ENCODE assay signal across 8 cellular contexts in the genomic region with DNA sequence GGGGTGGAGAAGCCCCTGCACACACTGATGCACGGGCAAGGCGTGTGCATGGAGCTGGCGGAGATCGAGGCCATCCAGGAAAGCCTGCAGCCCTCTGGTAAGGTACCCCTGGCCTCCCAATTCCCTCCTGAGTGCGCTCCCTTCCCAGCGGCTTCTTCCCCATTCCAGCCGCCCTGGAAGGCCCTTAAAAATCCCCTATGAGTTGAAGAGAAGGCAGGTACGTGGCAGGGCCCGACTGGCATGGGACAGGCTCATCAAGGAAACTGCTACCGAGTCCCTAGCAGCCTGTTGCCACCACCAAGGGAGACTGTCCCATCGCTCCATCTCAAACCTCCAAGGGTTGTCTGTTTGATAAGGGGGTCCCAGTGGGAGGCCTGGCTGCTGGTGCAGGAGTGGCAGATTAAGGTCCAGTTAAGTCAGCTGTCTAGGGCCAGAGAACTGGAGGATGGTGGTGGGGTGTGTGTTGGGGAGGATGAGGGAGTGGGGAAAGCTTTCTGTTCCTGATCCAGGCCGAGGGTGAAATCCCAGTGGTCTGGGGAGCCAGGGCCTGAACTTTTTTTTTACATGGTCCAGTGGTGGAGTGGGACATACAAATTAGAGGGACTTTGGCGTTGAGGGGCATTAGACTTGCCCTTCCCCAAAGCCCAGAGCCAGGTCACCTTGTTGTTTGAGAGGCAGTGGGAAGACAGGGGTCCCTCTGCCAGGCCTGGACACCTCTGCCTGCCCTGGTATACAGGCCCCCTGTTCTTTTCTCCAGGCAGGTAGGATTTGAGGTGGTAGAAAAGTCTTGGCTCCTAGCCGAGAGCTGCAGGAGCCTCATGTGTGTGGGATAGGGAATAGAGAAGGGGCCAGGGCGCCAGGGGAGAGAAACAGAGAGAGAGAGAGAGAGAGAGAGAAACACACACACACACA. TPM values are rescaled to one million over a fixed set of nuclear protein-coding genes. Genes with fewer than 3 reads are reported as not detected.
A peak's percentile ranks its signal among the peaks of the same experiment; 100 is the strongest.
DNase-seq lines count a peak whose midpoint lies in the region; ATAC-seq and TF ChIP-seq lines count a peak whose summit lies in the region.

No MANE protein-coding gene starts in this region.

- peak overlapping the region; percentile 63 for H3K4me3 ChIP-seq in astrocyte of the cerebellum (ENCODE audit: low read depth, low read length)
- H3K4me3 ChIP-seq in liver (ENCODE audit: low read depth in 1 of 3, low read length in 3 of 3) = peak overlapping the region; percentile 73 to 91 (median 87)

- TF ChIP-seq RAD21 in liver (IDR thresholded peaks at IDR 0.05) = no peak

- peaks cover 21% of the 10 kb centered on the region for H3K27me3 Mint-ChIP-seq in type B pancreatic cell

- no peaks in the 10 kb centered on the region for H3K9me3 ChIP-seq in liver (ENCODE audit: control insufficient read depth in 4 of 4, low read length in 3 of 4)

- peaks cover 7 to 40% (median 31%) of the 10 kb centered on the region in 4 donors for H3K4me1 ChIP-seq in liver (ENCODE audit: control insufficient read depth in 4 of 4, insufficient read depth in 4 of 4, low read length in 3 of 4)

- 5% methylated on average over 15 of the region's 15 CpGs for WGBS in liver

- no peak overlapping the region for H3K27ac ChIP-seq in 22Rv1
- H3K27ac ChIP-seq in liver (ENCODE audit: low read depth in 1 of 2, low read length in 2 of 2) = peak overlapping the region; percentile 92 to 97

- in situ Hi-C loops in astrocyte of the cerebellum (cut with HindIII; ENCODE audit: low sequenced_read_pairs) = no loop called here

- no peaks in the 10 kb centered on the region for H3K27me3 ChIP-seq in liver (ENCODE audit: control insufficient read depth in 4 of 4, insufficient read depth in 4 of 4, low read length in 3 of 4)

- H3K36me3 Mint-ChIP-seq in type B pancreatic cell = peaks cover 4% of the 10 kb centered on the region

- DNase-seq in astrocyte of the cerebellum (ENCODE audit: low read depth) = no peak
- DNase-seq in type B pancreatic cell (ENCODE audit: extremely low spot score, unreplicated experiment) = no peak
- no peak for DNase-seq in omental fat pad (ENCODE audit: low spot score)

- H3K4me3 Mint-ChIP-seq in type B pancreatic cell = peak overlapping the region; percentile 90

- H3K4me1 Mint-ChIP-seq in type B pancreatic cell (ENCODE audit: unreplicated experiment) = peaks cover 35% of the 10 kb centered on the region

- peak overlapping the region; percentile 90 to 95 for H3K9ac ChIP-seq in liver (ENCODE audit: low read depth in 1 of 2, low read length in 2 of 2)

- peak; percentile 55 for TF ChIP-seq CTCF in 22Rv1 (IDR thresholded peaks at IDR 0.05)
- TF ChIP-seq CTCF in astrocyte of the cerebellum (IDR thresholded peaks at IDR 0.05; ENCODE audit: low read depth, low read length, missing control alignments) = no peak
- TF ChIP-seq CTCF in liver (IDR thresholded peaks at IDR 0.05; ENCODE audit: low read depth, low read length, missing input control) = no peak
- peak; percentile 33 for TF ChIP-seq CTCF in type B pancreatic cell (conservative IDR thresholded peaks at IDR 0.05)
- no peak for TF ChIP-seq CTCF in omental fat pad (IDR thresholded peaks at IDR 0.05)

- peak overlapping the region; percentile 76 for H3K27ac Mint-ChIP-seq in type B pancreatic cell

- H3K36me3 ChIP-seq in liver (ENCODE audit: control insufficient read depth in 4 of 4, insufficient read depth in 3 of 4, low read depth in 1 of 4, low read length in 3 of 4) = no peaks in the 10 kb centered on the region

- no peaks in the 10 kb centered on the region for H3K9me3 Mint-ChIP-seq in type B pancreatic cell

- ATAC-seq in HG02938 (IDR thresholded peaks at IDR 0.05; ENCODE audit: unreplicated experiment) (peak; percentile 4), GM19351 (IDR thresholded peaks at IDR 0.05; ENCODE audit: unreplicated experiment) (no peak), omental fat pad (ENCODE audit: low FRiP score) (no peak), GM18858 (IDR thresholded peaks at IDR 0.05; ENCODE audit: unreplicated experiment) (no peak)

TF ChIP-seq in liver, 16 proteins besides CTCF, POLR2A, EP300 and RAD21:
- no peak for TF ChIP-seq NR2F2 (IDR thresholded peaks at IDR 0.05)
- TF ChIP-seq SP1 (IDR thresholded peaks at IDR 0.05) = peak; percentile 24
- TF ChIP-seq, protein P1, sequence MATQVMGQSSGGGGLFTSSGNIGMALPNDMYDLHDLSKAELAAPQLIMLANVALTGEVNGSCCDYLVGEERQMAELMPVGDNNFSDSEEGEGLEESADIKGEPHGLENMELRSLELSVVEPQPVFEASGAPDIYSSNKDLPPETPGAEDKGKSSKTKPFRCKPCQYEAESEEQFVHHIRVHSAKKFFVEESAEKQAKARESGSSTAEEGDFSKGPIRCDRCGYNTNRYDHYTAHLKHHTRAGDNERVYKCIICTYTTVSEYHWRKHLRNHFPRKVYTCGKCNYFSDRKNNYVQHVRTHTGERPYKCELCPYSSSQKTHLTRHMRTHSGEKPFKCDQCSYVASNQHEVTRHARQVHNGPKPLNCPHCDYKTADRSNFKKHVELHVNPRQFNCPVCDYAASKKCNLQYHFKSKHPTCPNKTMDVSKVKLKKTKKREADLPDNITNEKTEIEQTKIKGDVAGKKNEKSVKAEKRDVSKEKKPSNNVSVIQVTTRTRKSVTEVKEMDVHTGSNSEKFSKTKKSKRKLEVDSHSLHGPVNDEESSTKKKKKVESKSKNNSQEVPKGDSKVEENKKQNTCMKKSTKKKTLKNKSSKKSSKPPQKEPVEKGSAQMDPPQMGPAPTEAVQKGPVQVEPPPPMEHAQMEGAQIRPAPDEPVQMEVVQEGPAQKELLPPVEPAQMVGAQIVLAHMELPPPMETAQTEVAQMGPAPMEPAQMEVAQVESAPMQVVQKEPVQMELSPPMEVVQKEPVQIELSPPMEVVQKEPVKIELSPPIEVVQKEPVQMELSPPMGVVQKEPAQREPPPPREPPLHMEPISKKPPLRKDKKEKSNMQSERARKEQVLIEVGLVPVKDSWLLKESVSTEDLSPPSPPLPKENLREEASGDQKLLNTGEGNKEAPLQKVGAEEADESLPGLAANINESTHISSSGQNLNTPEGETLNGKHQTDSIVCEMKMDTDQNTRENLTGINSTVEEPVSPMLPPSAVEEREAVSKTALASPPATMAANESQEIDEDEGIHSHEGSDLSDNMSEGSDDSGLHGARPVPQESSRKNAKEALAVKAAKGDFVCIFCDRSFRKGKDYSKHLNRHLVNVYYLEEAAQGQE (IDR thresholded peaks at IDR 0.05) = peak; percentile 55
- TF ChIP-seq EGR1 (IDR thresholded peaks at IDR 0.05; ENCODE audit: low read depth in 2 of 2) = peak in 1 of 2 donors; percentile 9
- TF ChIP-seq ZBTB33 (IDR thresholded peaks at IDR 0.05) = no peak
- no peak for TF ChIP-seq FOXA2 (IDR thresholded peaks at IDR 0.05)
- TF ChIP-seq JUND (IDR thresholded peaks at IDR 0.05) = peak in 1 of 2 donors; percentile 37

RNA-seq across cellular contexts. Expression of gene IGFBP4, which starts 1.0 kb away (rescaled TPM):
- total RNA-seq in liver (100 to 1,000 TPM in 1 of 2 donors, 10 to 100 TPM in 1; 74.1 to 297 TPM), type B pancreatic cell (ENCODE audit: low replicate concordance) (25.7 and 78.2 TPM in 2 replicates), omental fat pad (100 to 1,000 TPM; 352 to 633 (median 429) TPM)
- 100 to 1,000 TPM; 179 to 649 TPM for polyA plus RNA-seq in liver

RNA-seq across cellular contexts. Expression of gene TOP2A, which starts 26.5 kb away (rescaled TPM):
- total RNA-seq in liver (100 to 1,000 TPM in 1 of 2 donors, under 1 TPM in 1; 0.08 to 102 TPM), type B pancreatic cell (ENCODE audit: low replicate concordance) (65.8 and 248 TPM in 2 replicates), omental fat pad (10 to 100 TPM in 1 of 4 donors, 1 to 10 TPM in 2, under 1 TPM in 1; 0.65 to 12.7 (median 2.3) TPM)
- 1 to 10 TPM; 1.9 to 5.2 TPM for polyA plus RNA-seq in liver

RNA-seq across cellular contexts. Expression of gene TNS4, which starts 57.2 kb away (rescaled TPM):
- total RNA-seq in liver = under 1 TPM in 1 of 2 donors, not detected in 1; 0.08 TPM
- not detected for polyA plus RNA-seq in liver
- 1.8 and 2.3 TPM in 2 replicates for total RNA-seq in type B pancreatic cell (ENCODE audit: low replicate concordance)
- 1 to 10 TPM in 2 of 4 donors, not detected in 2; 1.8 to 2.1 TPM for total RNA-seq in omental fat pad

Comparison
In these comparisons a context has a peak if more than half of its experiments do, and no peak if none do; other contexts are left out.
1. CTCF ChIP-seq: peak in 22Rv1 (single experiment) and type B pancreatic cell (single experiment); none in astrocyte of the cerebellum (single experiment), liver (single experiment) and omental fat pad (0 of 3).